8 cellular contexts compared by ENCODE assay signal in the genomic region with DNA sequence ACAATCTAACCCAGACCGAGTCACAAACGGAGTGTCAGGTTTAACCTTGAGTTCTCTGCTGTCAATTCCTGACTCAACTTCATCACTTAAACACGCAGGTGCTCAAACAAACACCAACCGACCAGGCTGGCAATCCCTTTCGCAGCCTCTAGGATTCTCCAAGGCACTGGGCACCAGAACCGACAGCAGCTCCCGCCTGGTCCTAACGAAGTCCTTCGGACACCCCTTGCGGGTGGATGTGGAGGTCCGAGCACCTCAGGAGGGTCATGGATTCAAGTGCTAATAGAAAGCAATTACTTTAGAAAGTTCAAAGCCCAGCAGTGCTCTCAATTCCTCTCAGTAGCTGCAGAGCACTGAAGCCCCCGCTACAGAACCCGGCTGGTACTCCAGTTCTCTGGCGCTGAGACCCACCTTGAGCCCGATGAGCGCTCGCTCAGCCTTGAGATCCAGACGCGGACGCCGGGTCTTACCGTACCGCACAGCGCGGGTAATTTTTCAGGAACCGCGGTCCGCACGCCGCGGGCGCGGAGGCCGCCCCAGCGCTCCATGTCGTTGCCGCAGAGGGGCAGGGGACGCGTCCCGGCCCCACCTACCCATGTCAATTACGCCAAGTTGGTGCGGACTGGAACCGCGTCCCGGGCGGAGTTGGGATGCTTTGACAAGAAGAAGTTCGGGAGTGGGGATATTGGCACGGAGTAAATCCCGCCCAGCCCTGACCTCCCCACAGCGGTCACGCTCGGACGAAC. TPM values are rescaled to one million over a fixed set of nuclear protein-coding genes. Genes with fewer than 3 reads are reported as not detected.
DNase-seq lines count a peak whose midpoint lies in the region; ATAC-seq lines count a peak whose summit lies in the region.

No MANE protein-coding gene starts in this region.

- POLR2A ChIA-PET in activated CD4-positive, alpha-beta memory T cell treated with anti-CD3 and anti-CD28 coated beads, Interleukin-2, amount 10 ng/mL, durations not matched to agents 7 days and 5 days (lab: Charles Lee) = interaction anchor here (0.5 kb wide), 1 partner anchor 252 kb away, joined by 3 read pairs; no protein-coding TSS in a partner anchor

- ATAC-seq in GM18502 (IDR thresholded peaks at IDR 0.05; ENCODE audit: poor library complexity, unreplicated experiment) (peak; percentile 20), HG03135 (IDR thresholded peaks at IDR 0.05; ENCODE audit: unreplicated experiment) (peak; percentile 28)

- peak; percentile 25 for DNase-seq in 8988T
- peak; percentile 91 for DNase-seq in NCI-H748 (lab: John Stamatoyannopoulos, UW; ENCODE audit: unreplicated experiment)
- peak; percentile 41 for DNase-seq in activated CD4-positive, alpha-beta memory T cell treated with anti-CD3 and anti-CD28 coated beads, Interleukin-2, amount 10 ng/mL, durations not matched to agents 7 days and 5 days
- peak; percentile 8 for DNase-seq in effector CD8-positive, alpha-beta T cell (lab: John Stamatoyannopoulos, UW)
- DNase-seq in lung microvascular endothelial cell (ENCODE audit: low read depth in 2 of 2) = peak; percentile 80 to 87
- DNase-seq in stimulated activated naive CD4-positive, alpha-beta T cell (lab: John Stamatoyannopoulos, UW) = peak; percentile 1 to 60 (median 30)

- H3K9me3 Mint-ChIP-seq in activated CD4-positive, alpha-beta memory T cell treated with anti-CD3 and anti-CD28 coated beads, Interleukin-2, amount 10 ng/mL, durations not matched to agents 7 days and 5 days = no peaks in the 10 kb centered on the region

- CTCF ChIA-PET in activated CD4-positive, alpha-beta memory T cell treated with anti-CD3 and anti-CD28 coated beads, Interleukin-2, amount 10 ng/mL, durations not matched to agents 7 days and 5 days (lab: Charles Lee) = interaction anchor here (1.2 kb wide), 1 partner anchor 44 kb away, joined by 7 read pairs; a partner anchor contains a TSS

- H3K36me3 Mint-ChIP-seq in activated CD4-positive, alpha-beta memory T cell treated with anti-CD3 and anti-CD28 coated beads, Interleukin-2, amount 10 ng/mL, durations not matched to agents 7 days and 5 days (ENCODE audit: low read depth) = no peaks in the 10 kb centered on the region

- H3K27ac Mint-ChIP-seq in activated CD4-positive, alpha-beta memory T cell treated with anti-CD3 and anti-CD28 coated beads, Interleukin-2, amount 10 ng/mL, durations not matched to agents 7 days and 5 days = no peak overlapping the region

- peaks cover 50% of the 10 kb centered on the region for H3K27me3 Mint-ChIP-seq in activated CD4-positive, alpha-beta memory T cell treated with anti-CD3 and anti-CD28 coated beads, Interleukin-2, amount 10 ng/mL, durations not matched to agents 7 days and 5 days

- H3K4me3 Mint-ChIP-seq in activated CD4-positive, alpha-beta memory T cell treated with anti-CD3 and anti-CD28 coated beads, Interleukin-2, amount 10 ng/mL, durations not matched to agents 7 days and 5 days = peak overlapping the region; percentile 85

- H3K4me1 Mint-ChIP-seq in activated CD4-positive, alpha-beta memory T cell treated with anti-CD3 and anti-CD28 coated beads, Interleukin-2, amount 10 ng/mL, durations not matched to agents 7 days and 5 days = peaks cover 12% of the 10 kb centered on the region

RNA-seq across cellular contexts. Expression of a gene that starts 0.7 kb away (rescaled TPM):
- total RNA-seq in activated CD4-positive, alpha-beta memory T cell treated with anti-CD3 and anti-CD28 coated beads, Interleukin-2, amount 10 ng/mL, durations not matched to agents 7 days and 5 days = under 1 TPM; 0.68 to 0.70 TPM
- 107 and 112 TPM in 2 replicates for total RNA-seq in lung microvascular endothelial cell

RNA-seq across cellular contexts. Expression of a gene that starts 43.6 kb away (rescaled TPM):
- total RNA-seq in activated CD4-positive, alpha-beta memory T cell treated with anti-CD3 and anti-CD28 coated beads, Interleukin-2, amount 10 ng/mL, durations not matched to agents 7 days and 5 days = 1 to 10 TPM; 6.6 to 7.1 TPM
- total RNA-seq in lung microvascular endothelial cell = 0.87 and 2.4 TPM in 2 replicates

Comparison
In these comparisons a context has a peak if more than half of its experiments do, and no peak if none do; other contexts are left out.
1. Peak in every context shown above with its lines: DNase-seq and ATAC-seq.
2. DNase-seq: peak in every context shown above with its lines; median percentile 91 in NCI-H748; 84 in lung microvascular endothelial cell; 41 in activated CD4-positive, alpha-beta memory T cell treated with anti-CD3 and anti-CD28 coated beads, Interleukin-2, amount 10 ng/mL, durations not matched to agents 7 days and 5 days; 30 in stimulated activated naive CD4-positive, alpha-beta T cell; 25 in 8988T; 8 in effector CD8-positive, alpha-beta T cell.
3. RNA of a gene that starts 0.7 kb away (total RNA-seq): 107 to 112 TPM in lung microvascular endothelial cell; 0.68 to 0.70 TPM in activated CD4-positive, alpha-beta memory T cell treated with anti-CD3 and anti-CD28 coated beads, Interleukin-2, amount 10 ng/mL, durations not matched to agents 7 days and 5 days; every median in the first group is over 10 times any median in the second.